Comparison of ENCODE assay signal across 8 cellular contexts in genomic region chr19:48954011-48954594, GRCh38. TPM values are rescaled to one million over a fixed set of nuclear protein-coding genes. Genes with fewer than 3 reads are reported as not detected.
A peak's percentile ranks its signal among the peaks of the same experiment; 100 is the strongest.
DNase-seq lines count a peak whose midpoint lies in the region; ATAC-seq, FAIRE-seq and TF ChIP-seq lines count a peak whose summit lies in the region.

No MANE protein-coding gene starts in this region.

- H3K36me3 Mint-ChIP-seq in activated CD4-positive, alpha-beta T cell treated with anti-CD3 and anti-CD28 coated beads, Interleukin-2, amount 10 ng/mL, durations not matched to agents 24 days and 14 days (ENCODE audit: low read depth): peaks cover 30% of the 10 kb centered on the region
- H3K36me3 Mint-ChIP-seq in astrocyte (ENCODE audit: low read depth, unreplicated experiment): peaks cover 16% of the 10 kb centered on the region

- H3K4me1 ChIP-seq in astrocyte (ENCODE audit: insufficient read depth, low read length) (peaks cover 12% of the 10 kb centered on the region), right lobe of liver (peaks cover 0 to 6% (median 0%) of the 10 kb centered on the region in 4 donors), tibial artery (peaks cover 0 to 20% (median 15%) of the 10 kb centered on the region in 4 donors)

- no peak for DNase-seq in activated CD4-positive, alpha-beta T cell treated with anti-CD3 and anti-CD28 coated beads, Interleukin-2, amount 10 ng/mL, durations not matched to agents 24 days and 14 days
- no peak for DNase-seq in activated CD4-positive, alpha-beta T cell treated with anti-CD3 and anti-CD28 coated beads, Interleukin-2, amount 50 U/mL, for 4 hours
- DNase-seq in astrocyte (ENCODE audit: low read depth) (no peak), right lobe of liver (no peak), tibial artery (no peak), NCI-H510A treated with DMSO at 0.1 percent for 48 hours (lab: John Stamatoyannopoulos, UW) (no peak)
- DNase-seq in stimulated activated CD4-positive, alpha-beta T cell treated with anti-CD3 and anti-CD28 coated beads, Interleukin-15, amount 100 ng/mL, for 24 hours: no peak

- H3K36me3 ChIP-seq in astrocyte (ENCODE audit: insufficient read depth, low read length) (peaks cover 5% of the 10 kb centered on the region), right lobe of liver (no peaks in the 10 kb centered on the region), tibial artery (peaks cover 0 to 5% (median 0%) of the 10 kb centered on the region in 3 donors)

- peak overlapping the region; percentile 93 for H3K27ac Mint-ChIP-seq in activated CD4-positive, alpha-beta T cell treated with anti-CD3 and anti-CD28 coated beads, Interleukin-2, amount 10 ng/mL, durations not matched to agents 24 days and 14 days
- peak overlapping the region; percentile 59 for H3K27ac Mint-ChIP-seq in astrocyte (ENCODE audit: unreplicated experiment)

- peak overlapping the region; percentile 96 for H3K9ac ChIP-seq in astrocyte (ENCODE audit: low read length)

- no peaks in the 10 kb centered on the region for H3K9me3 ChIP-seq in astrocyte (ENCODE audit: insufficient read depth, low read depth, low read length)
- H3K9me3 ChIP-seq in right lobe of liver: no peaks in the 10 kb centered on the region
- H3K9me3 ChIP-seq in tibial artery: no peaks in the 10 kb centered on the region

- TF ChIP-seq POLR2A in right lobe of liver (IDR thresholded peaks at IDR 0.05): no peak

- H3K4me1 Mint-ChIP-seq in activated CD4-positive, alpha-beta T cell treated with anti-CD3 and anti-CD28 coated beads, Interleukin-2, amount 10 ng/mL, durations not matched to agents 24 days and 14 days: peaks cover 25% of the 10 kb centered on the region
- H3K4me1 Mint-ChIP-seq in astrocyte (ENCODE audit: low read depth, unreplicated experiment): peaks cover 19% of the 10 kb centered on the region

- H3K27me3 ChIP-seq in astrocyte (ENCODE audit: insufficient read depth, low read length) (no peaks in the 10 kb centered on the region), right lobe of liver (no peaks in the 10 kb centered on the region), tibial artery (no peaks in the 10 kb centered on the region)

- ATAC-seq in right lobe of liver (peak in 1 of 4 donors; percentile 3), HG03469 (IDR thresholded peaks at IDR 0.05; ENCODE audit: unreplicated experiment) (no peak)

- peaks cover 35% of the 10 kb centered on the region for H3K79me2 ChIP-seq in astrocyte (ENCODE audit: insufficient read depth, low read length)

- TF ChIP-seq CTCF in astrocyte (IDR thresholded peaks at IDR 0.05; ENCODE audit: insufficient read depth, low read depth, low read length): no peak
- no peak for TF ChIP-seq CTCF in right lobe of liver (IDR thresholded peaks at IDR 0.05)
- no peak for TF ChIP-seq CTCF in tibial artery (IDR thresholded peaks at IDR 0.05)

- H2AFZ ChIP-seq in astrocyte (ENCODE audit: low read depth, low read length): peak overlapping the region; percentile 81

- WGBS in right lobe of liver (ENCODE audit: insufficient coverage, low coverage, low lambda C conversion rate, missing lambda C conversion rate): 39% methylated on average over 9 of the region's 11 CpGs

- H3K4me3 ChIP-seq in astrocyte (ENCODE audit: insufficient read depth, low read depth, low read length): peak overlapping the region; percentile 83
- H3K4me3 ChIP-seq in right lobe of liver: peak overlapping the region; percentile 83 to 86 (median 83)
- peak overlapping the region; percentile 79 to 99 for H3K4me3 ChIP-seq in tibial artery

- no peak for FAIRE-seq in astrocyte (lab: Jason Lieb, UNC)

- intact Hi-C loops in activated CD4-positive, alpha-beta T cell treated with anti-CD3 and anti-CD28 coated beads, Interleukin-2, amount 10 ng/mL, durations not matched to agents 24 days and 14 days (cut with micrococcal nuclease): loop anchor here (1.0 to 2.0 kb wide), 3 partner anchors 10 to 53 kb away; partner anchors contain the start of genes GYS1, NUCB1 and RUVBL2
- intact Hi-C loops in right lobe of liver (cut with DNase I): no loop called here
- intact Hi-C loops in tibial artery (cut with DNase I; ENCODE audit: low total_unique reads): no loop called here

- peak overlapping the region; percentile 86 for H3K4me3 Mint-ChIP-seq in activated CD4-positive, alpha-beta T cell treated with anti-CD3 and anti-CD28 coated beads, Interleukin-2, amount 10 ng/mL, durations not matched to agents 24 days and 14 days
- H3K4me3 Mint-ChIP-seq in astrocyte (ENCODE audit: unreplicated experiment): peak overlapping the region; percentile 85

- H3K27ac ChIP-seq in astrocyte (ENCODE audit: low read depth, low read length) (peak overlapping the region; percentile 91), right lobe of liver (peak overlapping the region; percentile 75 to 85 (median 83)), tibial artery (peak overlapping the region; percentile 91 to 94)

- H3K4me2 ChIP-seq in astrocyte (ENCODE audit: low read length): peak overlapping the region; percentile 98

- H4K20me1 ChIP-seq in astrocyte (ENCODE audit: insufficient read depth, low read length): no peaks in the 10 kb centered on the region

- no peaks in the 10 kb centered on the region for H3K9me3 Mint-ChIP-seq in activated CD4-positive, alpha-beta T cell treated with anti-CD3 and anti-CD28 coated beads, Interleukin-2, amount 10 ng/mL, durations not matched to agents 24 days and 14 days
- peaks cover 9% of the 10 kb centered on the region for H3K9me3 Mint-ChIP-seq in astrocyte (ENCODE audit: unreplicated experiment)

- H3K27me3 Mint-ChIP-seq in activated CD4-positive, alpha-beta T cell treated with anti-CD3 and anti-CD28 coated beads, Interleukin-2, amount 10 ng/mL, durations not matched to agents 24 days and 14 days: no peaks in the 10 kb centered on the region
- H3K27me3 Mint-ChIP-seq in astrocyte (ENCODE audit: low read depth, unreplicated experiment): no peaks in the 10 kb centered on the region

RNA-seq across cellular contexts. Expression of gene BAX, which starts 0.6 kb away (rescaled TPM):
- total RNA-seq in activated CD4-positive, alpha-beta T cell treated with anti-CD3 and anti-CD28 coated beads, Interleukin-2, amount 10 ng/mL, durations not matched to agents 24 days and 14 days: 257 and 298 TPM in 2 replicates
- 169 and 174 TPM in 2 replicates for total RNA-seq in astrocyte
- 10 to 100 TPM; 15.9 to 54.1 (median 30.8) TPM for total RNA-seq in right lobe of liver

RNA-seq across cellular contexts. Expression of gene FTL, which starts 11.0 kb away (rescaled TPM):
- total RNA-seq in activated CD4-positive, alpha-beta T cell treated with anti-CD3 and anti-CD28 coated beads, Interleukin-2, amount 10 ng/mL, durations not matched to agents 24 days and 14 days: 696 and 697 TPM in 2 replicates
- total RNA-seq in astrocyte: 3,402 and 4,020 TPM in 2 replicates
- over 10,000 TPM in 3 of 6 experiments, 1,000 to 10,000 TPM in 3; 5,005 to 19,229 (median 10,447) TPM for total RNA-seq in right lobe of liver

RNA-seq across cellular contexts. Expression of gene DHDH, which starts 20.6 kb away (rescaled TPM):
- 0.35 TPM in 1 of 2 replicates, not detected in the other for total RNA-seq in activated CD4-positive, alpha-beta T cell treated with anti-CD3 and anti-CD28 coated beads, Interleukin-2, amount 10 ng/mL, durations not matched to agents 24 days and 14 days
- total RNA-seq in astrocyte: 0.45 TPM in 1 of 2 replicates, not detected in the other
- under 1 TPM in 1 of 6 experiments, not detected in 5; 0.29 TPM for total RNA-seq in right lobe of liver

RNA-seq across cellular contexts. Expression of gene GYS1, which starts 39.0 kb away (rescaled TPM):
- 73.8 and 77.8 TPM in 2 replicates for total RNA-seq in activated CD4-positive, alpha-beta T cell treated with anti-CD3 and anti-CD28 coated beads, Interleukin-2, amount 10 ng/mL, durations not matched to agents 24 days and 14 days
- total RNA-seq in astrocyte: 86.0 and 86.8 TPM in 2 replicates
- 10 to 100 TPM in 2 of 6 experiments, 1 to 10 TPM in 4; 4.7 to 12.5 (median 8.9) TPM for total RNA-seq in right lobe of liver

RNA-seq across cellular contexts. Expression of gene RUVBL2, which starts 39.6 kb away (rescaled TPM):
- 190 and 195 TPM in 2 replicates for total RNA-seq in activated CD4-positive, alpha-beta T cell treated with anti-CD3 and anti-CD28 coated beads, Interleukin-2, amount 10 ng/mL, durations not matched to agents 24 days and 14 days
- 105 and 106 TPM in 2 replicates for total RNA-seq in astrocyte
- total RNA-seq in right lobe of liver: 10 to 100 TPM; 22.8 to 66.7 (median 32.3) TPM
